In the genomic region with DNA sequence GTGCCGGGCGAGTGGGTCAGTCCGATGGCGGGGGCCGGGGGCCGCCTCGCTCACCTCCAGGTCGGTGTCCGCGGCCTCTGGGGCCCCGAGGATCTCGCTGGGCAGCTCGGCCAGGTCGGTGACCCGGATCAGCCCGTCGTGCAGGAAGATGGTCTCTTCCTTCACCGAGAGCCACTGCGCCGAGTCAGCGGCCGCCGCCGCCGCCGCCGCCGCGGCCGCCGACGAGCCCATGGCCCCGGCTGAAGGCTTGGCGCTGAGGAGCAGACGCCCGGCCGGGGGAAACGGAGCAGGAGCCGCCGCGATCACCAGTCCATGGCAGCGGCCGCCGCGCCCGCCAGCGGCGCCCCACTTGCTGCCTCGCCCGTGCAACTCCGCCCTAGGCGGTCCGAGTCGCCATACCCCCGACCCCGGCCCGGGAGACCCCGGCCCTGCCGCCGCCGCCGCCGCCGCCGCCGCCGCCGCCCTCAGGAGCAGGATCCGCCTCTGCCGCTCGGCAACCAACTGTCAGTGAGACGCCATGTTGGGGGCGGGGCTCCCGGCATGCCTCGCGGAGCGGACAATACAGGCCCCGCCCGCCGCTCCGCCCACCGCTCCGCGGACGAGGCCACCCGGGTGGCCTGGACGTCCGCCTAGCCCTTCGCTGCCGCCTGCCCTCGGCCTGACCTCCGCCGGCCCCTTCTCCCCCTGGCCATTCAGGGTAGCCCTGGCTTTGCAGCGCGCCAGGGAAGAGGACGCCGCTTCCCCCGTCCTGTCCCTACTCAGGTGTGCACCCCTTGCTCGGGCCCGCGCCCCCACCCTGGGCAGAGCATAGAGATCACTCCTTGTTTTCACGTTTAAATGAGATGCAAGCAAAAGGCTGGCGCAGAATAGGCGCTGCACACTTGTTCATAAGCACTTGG, we compare ENCODE assay signal across 8 cellular contexts. TPM values are rescaled to one million over a fixed set of nuclear protein-coding genes. Genes with fewer than 3 reads are reported as not detected.
DNase-seq lines count a peak whose midpoint lies in the region; ATAC-seq lines count a peak whose summit lies in the region.

A gene with protein sequence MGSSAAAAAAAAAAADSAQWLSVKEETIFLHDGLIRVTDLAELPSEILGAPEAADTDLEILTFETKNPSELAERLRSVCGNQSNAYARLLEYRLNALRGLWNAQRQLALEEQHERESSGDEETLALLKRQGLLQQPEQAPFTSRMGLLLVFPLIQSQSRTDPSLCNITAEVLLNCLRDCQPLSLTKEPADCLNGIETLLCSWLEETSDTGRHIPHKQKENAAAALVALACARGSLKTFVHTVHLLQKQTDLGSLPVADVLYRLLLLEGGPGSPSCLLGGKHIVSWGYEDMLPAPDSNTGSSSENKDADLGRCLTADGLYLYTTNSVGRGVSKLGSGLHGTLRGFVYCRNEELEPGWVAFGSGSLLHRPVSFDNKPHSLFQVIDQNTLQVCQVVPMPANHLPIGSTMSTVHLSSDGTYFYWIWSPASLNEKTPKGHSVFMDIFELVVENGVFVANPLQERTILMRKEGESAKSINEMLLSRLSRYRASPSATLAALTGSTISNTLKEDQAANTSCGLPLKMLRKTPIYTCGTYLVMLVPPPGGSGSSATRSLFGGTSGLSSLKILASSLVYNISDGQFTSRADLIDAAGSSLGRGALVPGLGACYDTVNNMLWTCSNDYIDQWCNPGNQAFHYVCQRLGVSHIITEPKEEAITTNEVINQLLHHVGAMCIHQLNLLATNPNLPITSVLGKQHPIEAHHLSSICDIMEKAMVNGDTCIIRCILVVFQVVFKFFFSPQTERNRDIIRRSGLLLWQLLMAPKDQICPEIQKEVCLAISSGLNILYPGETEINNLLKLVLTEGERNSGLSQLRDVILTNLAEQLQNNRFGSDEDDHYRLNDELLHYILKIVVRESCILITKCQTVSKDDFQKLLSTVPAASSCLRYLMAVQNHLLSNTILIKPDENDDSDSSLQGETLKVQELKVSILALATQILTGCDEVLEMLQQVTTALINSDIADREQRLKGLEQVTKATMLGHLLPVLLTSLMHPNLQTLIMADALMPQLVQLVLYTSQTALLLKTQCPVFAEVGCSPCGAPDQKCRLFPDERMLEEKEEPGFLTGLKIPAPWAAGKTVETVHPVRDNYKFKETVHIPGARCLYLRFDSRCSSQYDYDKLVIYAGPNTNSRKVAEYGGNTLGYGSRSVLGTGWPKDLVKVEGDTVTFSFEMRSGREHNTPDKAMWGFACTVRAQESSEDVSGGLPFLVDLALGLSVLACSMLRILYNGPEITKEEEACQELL (N-terminal part only) (minus strand): TSS at position 534 of the 899 bp plus-strand sequence. CDS start 303 bp downstream, at position 231.

- intact Hi-C loops in CD4-positive, alpha-beta memory T cell (cut with micrococcal nuclease), result loop anchor here (1.0 to 10.0 kb wide), 2 partner anchors 27 to 277 kb away; a partner anchor contains a TSS

- H3K9me3 Mint-ChIP-seq in CD4-positive, alpha-beta memory T cell, result no peaks in the 10 kb centered on the region

- no peaks in the 10 kb centered on the region for H3K9me3 ChIP-seq in CD4-positive, alpha-beta memory T cell (ENCODE audit: control insufficient read depth in 1 of 2, low read length in 2 of 2)

- peak within 1 kb of the TSS; percentile 92 to 96 (median 96) for H3K4me3 Mint-ChIP-seq in CD4-positive, alpha-beta memory T cell

- CTCF ChIA-PET in CD4-positive, alpha-beta memory T cell (lab: Charles Lee; ENCODE audit: partially characterized antibody), result interaction anchor here (1.2 kb wide), 1 partner anchor 72 kb away, joined by 3 read pairs; no protein-coding TSS in a partner anchor

- ATAC-seq in GM19463 (IDR thresholded peaks at IDR 0.05; ENCODE audit: unreplicated experiment), result peak; percentile 93

- peak within 1 kb of the TSS; percentile 86 to 95 (median 94) for H3K27ac Mint-ChIP-seq in CD4-positive, alpha-beta memory T cell

- H3K4me3 ChIP-seq in CD4-positive, alpha-beta memory T cell (ENCODE audit: low read length in 2 of 2), result peak within 1 kb of the TSS; percentile 73 to 94

- H3K36me3 Mint-ChIP-seq in CD4-positive, alpha-beta memory T cell, result peaks cover 0 to 9% of the 10 kb centered on the region in 2 donors

- H3K27ac ChIP-seq in CD4-positive, alpha-beta memory T cell (ENCODE audit: low read depth, low read length), result peak within 1 kb of the TSS; percentile 59

- no peaks in the 10 kb centered on the region for H3K27me3 ChIP-seq in CD4-positive, alpha-beta memory T cell (ENCODE audit: insufficient read depth, low read length)

- peak; percentile 87 to 91 (median 88) for DNase-seq in CD4-positive, alpha-beta memory T cell
- DNase-seq in HPDE6-E6E7 (ENCODE audit: extremely low spot score) (peak; percentile 91), NK-92 (lab: John Stamatoyannopoulos, UW; ENCODE audit: unreplicated experiment) (peak; percentile 32), lung microvascular endothelial cell (ENCODE audit: low read depth in 2 of 2) (peak; percentile 88 to 90)
- peak; percentile 74 to 92 for DNase-seq in activated CD8-positive, alpha-beta memory T cell treated with anti-CD3 and anti-CD28 coated beads for 1 hour (ENCODE audit: extremely low read depth in 1 of 2, low read depth in 1 of 2)
- DNase-seq in effector CD4-positive, alpha-beta T cell, result peak; percentile 93
- DNase-seq in stimulated activated CD4-positive, alpha-beta T cell treated with anti-CD3 and anti-CD28 coated beads, TNF-alpha, amount 100 ng/mL, for 4 hours (ENCODE audit: low read depth in 3 of 3), result peak; percentile 85 to 95 (median 87)

- no peaks in the 10 kb centered on the region for H3K27me3 Mint-ChIP-seq in CD4-positive, alpha-beta memory T cell

- peaks cover 18% of the 10 kb centered on the region for H3K4me1 ChIP-seq in CD4-positive, alpha-beta memory T cell (ENCODE audit: insufficient read depth, low read length)

- POLR2A ChIA-PET in CD4-positive, alpha-beta memory T cell (lab: Charles Lee; ENCODE audit: partially characterized antibody), result no interaction called here

- no peaks in the 10 kb centered on the region for H3K36me3 ChIP-seq in CD4-positive, alpha-beta memory T cell (ENCODE audit: insufficient read depth, low read length)

- H3K4me1 Mint-ChIP-seq in CD4-positive, alpha-beta memory T cell, result peaks cover 17 to 26% (median 22%) of the 10 kb centered on the region in 4 donors

RNA-seq across cellular contexts. Expression of the gene that starts here (rescaled TPM):
- 10 to 100 TPM; 51.8 to 61.3 TPM for total RNA-seq in CD4-positive, alpha-beta memory T cell
- 1 to 10 TPM in 1 of 2 donors, under 1 TPM in 1; 0.75 to 6.7 TPM for polyA plus RNA-seq in CD4-positive, alpha-beta memory T cell
- 11.8 and 16.7 TPM in 2 replicates for total RNA-seq in lung microvascular endothelial cell

Comparison
In these comparisons a context has a peak if more than half of its experiments do, and no peak if none do; other contexts are left out.
1. Peak in every context shown above with its lines: DNase-seq, ATAC-seq, H3K4me3 ChIP-seq and H3K27ac ChIP-seq.
2. DNase-seq: peak in every context shown above with its lines; median percentile 93 in effector CD4-positive, alpha-beta T cell; 91 in HPDE6-E6E7; 89 in lung microvascular endothelial cell; 88 in CD4-positive, alpha-beta memory T cell; 87 in stimulated activated CD4-positive, alpha-beta T cell treated with anti-CD3 and anti-CD28 coated beads, TNF-alpha, amount 100 ng/mL, for 4 hours; 83 in activated CD8-positive, alpha-beta memory T cell treated with anti-CD3 and anti-CD28 coated beads for 1 hour; 32 in NK-92.